In the genomic region with DNA sequence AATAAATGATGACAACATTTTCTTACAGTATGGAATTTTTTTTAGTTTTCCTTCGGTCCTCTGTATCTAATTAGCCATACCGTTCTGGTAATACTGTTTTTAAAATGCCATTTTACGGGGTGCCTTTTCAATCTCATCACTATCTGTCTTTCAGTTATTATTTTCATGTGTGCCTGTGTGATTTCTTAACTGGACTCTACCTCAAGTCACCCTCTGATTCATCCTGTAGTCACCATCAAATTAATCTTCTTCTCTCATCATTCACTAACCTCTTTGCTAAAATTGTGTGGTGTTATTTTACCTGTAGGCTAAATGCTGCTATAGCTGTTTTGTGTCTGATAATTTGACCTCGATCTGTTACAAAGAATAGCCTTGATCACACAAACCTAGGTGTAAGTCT, we compare ENCODE assay signal across 1 cellular context.
TF ChIP-seq lines count a peak whose summit lies in the region.

No MANE protein-coding gene starts in this region.

TF ChIP-seq in HepG2, 621 proteins besides CTCF, POLR2A, EP300 and RAD21:
- TF ChIP-seq AGO1 (IDR thresholded peaks at IDR 0.05; ENCODE audit: low read depth, low read length, poor library complexity, severe bottlenecking) (no peak), MTERF4 (CRISPR knock-in tag; IDR thresholded peaks at IDR 0.05) (no peak), ZNF12 (CRISPR knock-in tag; IDR thresholded peaks at IDR 0.05) (no peak), ZFYVE20 (CRISPR knock-in tag; IDR thresholded peaks at IDR 0.05; ENCODE audit: borderline replicate concordance, low read depth) (no peak), ARID2 (CRISPR knock-in tag; IDR thresholded peaks at IDR 0.05; ENCODE audit: borderline replicate concordance) (no peak), ZFX (CRISPR knock-in tag; IDR thresholded peaks at IDR 0.05; ENCODE audit: low read depth) (no peak), SUZ12 (IDR thresholded peaks at IDR 0.05; ENCODE audit: low read depth, low read length) (no peak), ZNF136 (CRISPR knock-in tag; IDR thresholded peaks at IDR 0.05; ENCODE audit: low read depth) (no peak), ZNF546 (CRISPR knock-in tag; conservative IDR thresholded peaks at IDR 0.05) (no peak), ZSCAN29 (CRISPR knock-in tag; conservative IDR thresholded peaks at IDR 0.05) (no peak), HMGXB4 (CRISPR knock-in tag; IDR thresholded peaks at IDR 0.05; ENCODE audit: borderline replicate concordance in 1 of 2, low read depth in 1 of 2) (no peak), FIP1L1 (IDR thresholded peaks at IDR 0.05; ENCODE audit: borderline replicate concordance, insufficient read depth, low read depth, low read length) (no peak), ZNF337 (CRISPR knock-in tag; IDR thresholded peaks at IDR 0.05; ENCODE audit: borderline replicate concordance, low read depth) (no peak), ZNF484 (CRISPR knock-in tag; IDR thresholded peaks at IDR 0.05; ENCODE audit: borderline replicate concordance, low read depth) (no peak)
- TF ChIP-seq, protein P1, sequence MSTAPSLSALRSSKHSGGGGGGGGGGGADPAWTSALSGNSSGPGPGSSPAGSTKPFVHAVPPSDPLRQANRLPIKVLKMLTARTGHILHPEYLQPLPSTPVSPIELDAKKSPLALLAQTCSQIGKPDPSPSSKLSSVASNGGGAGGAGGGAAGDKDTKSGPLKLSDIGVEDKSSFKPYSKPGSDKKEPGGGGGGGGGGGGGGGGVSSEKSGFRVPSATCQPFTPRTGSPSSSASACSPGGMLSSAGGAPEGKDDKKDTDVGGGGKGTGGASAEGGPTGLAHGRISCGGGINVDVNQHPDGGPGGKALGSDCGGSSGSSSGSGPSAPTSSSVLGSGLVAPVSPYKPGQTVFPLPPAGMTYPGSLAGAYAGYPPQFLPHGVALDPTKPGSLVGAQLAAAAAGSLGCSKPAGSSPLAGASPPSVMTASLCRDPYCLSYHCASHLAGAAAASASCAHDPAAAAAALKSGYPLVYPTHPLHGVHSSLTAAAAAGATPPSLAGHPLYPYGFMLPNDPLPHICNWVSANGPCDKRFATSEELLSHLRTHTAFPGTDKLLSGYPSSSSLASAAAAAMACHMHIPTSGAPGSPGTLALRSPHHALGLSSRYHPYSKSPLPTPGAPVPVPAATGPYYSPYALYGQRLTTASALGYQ (CRISPR knock-in tag; IDR thresholded peaks at IDR 0.05): no peak
